Comparison of ENCODE assay signal across 19 cellular contexts in genomic region chr16:74731853-74732477, GRCh38. TPM values are rescaled to one million over a fixed set of nuclear protein-coding genes. Genes with fewer than 3 reads are reported as not detected.
DNase-seq lines count a peak whose midpoint lies in the region; ATAC-seq lines count a peak whose summit lies in the region.
"Had no signal": no experiment of that assay in that cellular context is flagged by ENCODE, and none has a peak within 500 bp of the region (broad histone marks: within the 10 kb centered on the region; RNA-seq: fewer than 3 reads in every experiment).

No MANE protein-coding gene starts in this region.

- H3K27ac Mint-ChIP-seq in activated CD4-positive, alpha-beta T cell treated with anti-CD3 and anti-CD28 coated beads, Interleukin-2, amount 10 ng/mL, durations not matched to agents 7 days and 5 days: peak overlapping the region; percentile 14

- no peaks in the 10 kb centered on the region for H3K36me3 Mint-ChIP-seq in activated CD4-positive, alpha-beta T cell treated with anti-CD3 and anti-CD28 coated beads, Interleukin-2, amount 10 ng/mL, durations not matched to agents 7 days and 5 days (ENCODE audit: low read depth)
- H3K36me3 Mint-ChIP-seq: CD4-positive, CD25-positive, alpha-beta regulatory T cell had no signal

- H3K4me1 ChIP-seq in mucosa of rectum (ENCODE audit: control insufficient read depth in 2 of 2, insufficient read depth in 2 of 2, low read length in 2 of 2): peaks cover 12 to 20% of the 10 kb centered on the region in 2 donors

- peaks cover 2 to 3% of the 10 kb centered on the region in 2 donors for H3K36me3 ChIP-seq in mucosa of rectum (ENCODE audit: control insufficient read depth in 2 of 2, insufficient read depth in 2 of 2, low read length in 2 of 2)
- H3K36me3 ChIP-seq: BLaER1 had no signal

- no peak overlapping the region for H3K4me3 Mint-ChIP-seq in activated CD4-positive, alpha-beta T cell treated with anti-CD3 and anti-CD28 coated beads, Interleukin-2, amount 10 ng/mL, durations not matched to agents 7 days and 5 days
- H3K4me3 Mint-ChIP-seq: CD4-positive, CD25-positive, alpha-beta regulatory T cell; H9 had no signal

- no peak overlapping the region for H3K4me3 ChIP-seq in mucosa of rectum (ENCODE audit: low read length in 2 of 2)
- H3K4me3 ChIP-seq: BLaER1, GM12878, GM23248 had no signal

- no peaks in the 10 kb centered on the region for H3K27me3 ChIP-seq in mucosa of rectum (ENCODE audit: control insufficient read depth in 2 of 2, insufficient read depth in 2 of 2, low read length in 2 of 2)
- H3K27me3 ChIP-seq: BLaER1 had no signal

- CTCF ChIA-PET in activated CD4-positive, alpha-beta T cell treated with anti-CD3 and anti-CD28 coated beads, Interleukin-2, amount 10 ng/mL, durations not matched to agents 7 days and 5 days (lab: Charles Lee): interaction anchor here (1.1 to 1.4 kb wide), 2 partner anchors 9 to 19 kb away, joined by 3 to 4 read pairs; no protein-coding TSS in a partner anchor

- no peaks in the 10 kb centered on the region for H3K27me3 Mint-ChIP-seq in activated CD4-positive, alpha-beta T cell treated with anti-CD3 and anti-CD28 coated beads, Interleukin-2, amount 10 ng/mL, durations not matched to agents 7 days and 5 days
- H3K27me3 Mint-ChIP-seq: CD4-positive, CD25-positive, alpha-beta regulatory T cell had no signal

- peaks cover 6% of the 10 kb centered on the region for H3K9me3 Mint-ChIP-seq in activated CD4-positive, alpha-beta T cell treated with anti-CD3 and anti-CD28 coated beads, Interleukin-2, amount 10 ng/mL, durations not matched to agents 7 days and 5 days

- H3K9me3 ChIP-seq in mucosa of rectum (ENCODE audit: control insufficient read depth in 2 of 2, low read length in 2 of 2): peaks cover 0 to 3% of the 10 kb centered on the region in 2 donors

- POLR2A ChIA-PET in activated CD4-positive, alpha-beta T cell treated with anti-CD3 and anti-CD28 coated beads, Interleukin-2, amount 10 ng/mL, durations not matched to agents 7 days and 5 days (lab: Charles Lee): no interaction called here

- H3K9ac ChIP-seq in mucosa of rectum (ENCODE audit: low read depth in 1 of 2, low read length in 2 of 2): no peak overlapping the region
- H3K9ac ChIP-seq: BLaER1, GM23248 had no signal

- H3K27ac ChIP-seq in cingulate gyrus (ENCODE audit: low read depth, low read length) (peak overlapping the region; percentile 10), mucosa of rectum (ENCODE audit: low read depth in 2 of 2, low read length in 2 of 2) (peak overlapping the region; percentile 13 to 16), temporal lobe (ENCODE audit: low read depth, low read length) (peak overlapping the region; percentile 90)
- H3K27ac ChIP-seq: 22Rv1, BLaER1, GM23248, HL-60 had no signal

- peaks cover 11% of the 10 kb centered on the region for H3K4me1 Mint-ChIP-seq in activated CD4-positive, alpha-beta T cell treated with anti-CD3 and anti-CD28 coated beads, Interleukin-2, amount 10 ng/mL, durations not matched to agents 7 days and 5 days

- DNase-seq in activated CD4-positive, alpha-beta T cell treated with anti-CD3 and anti-CD28 coated beads, Interleukin-2, amount 10 ng/mL, durations not matched to agents 7 days and 5 days: no peak
- no peak for DNase-seq in activated CD4-positive, alpha-beta T cell treated with anti-CD3 and anti-CD28 coated beads, Interleukin-2, amount 50 U/mL, for 48 hours
- no peak for DNase-seq in activated naive CD4-positive, alpha-beta T cell (lab: John Stamatoyannopoulos, UW)
- no peak for DNase-seq in RPMI8226
- DNase-seq: CD4-positive, CD25-positive, alpha-beta regulatory T cell; DMS 273 treated with DMSO at 0.1 percent for 48 hours; DMS79; GM23248 had no signal

- ATAC-seq in HG02610 (IDR thresholded peaks at IDR 0.05; ENCODE audit: unreplicated experiment): no peak
- ATAC-seq: GM12878 had no signal

RNA-seq across cellular contexts. Expression of gene MLKL, which starts 31.3 kb away (rescaled TPM):
- 10 to 100 TPM; 36.7 to 42.0 TPM for total RNA-seq in activated CD4-positive, alpha-beta T cell treated with anti-CD3 and anti-CD28 coated beads, Interleukin-2, amount 10 ng/mL, durations not matched to agents 7 days and 5 days
- 0.74 TPM for total RNA-seq in temporal lobe
- total RNA-seq: G401 had no signal

RNA-seq across cellular contexts. Expression of gene FA2H, which starts 42.7 kb away (rescaled TPM):
- total RNA-seq in activated CD4-positive, alpha-beta T cell treated with anti-CD3 and anti-CD28 coated beads, Interleukin-2, amount 10 ng/mL, durations not matched to agents 7 days and 5 days: under 1 TPM in 1 of 2 experiments, not detected in 1; 0.21 TPM
- 0.49 TPM for total RNA-seq in temporal lobe
- total RNA-seq: A673, G401, GM23248 had no signal

Comparison
In these comparisons a context has a peak if more than half of its experiments do, and no peak if none do; other contexts are left out.
1. H3K27ac ChIP-seq: peak in every context shown above with its lines; median percentile 90 in temporal lobe; 14 in mucosa of rectum; 10 in cingulate gyrus.
2. RNA of gene MLKL, which starts 31.3 kb away (total RNA-seq): 36.7 to 42.0 TPM in activated CD4-positive, alpha-beta T cell treated with anti-CD3 and anti-CD28 coated beads, Interleukin-2, amount 10 ng/mL, durations not matched to agents 7 days and 5 days; 0.74 TPM in temporal lobe (single experiment); every median in the first group is over 10 times any median in the second.